8 cellular contexts compared by ENCODE assay signal in the genomic region with DNA sequence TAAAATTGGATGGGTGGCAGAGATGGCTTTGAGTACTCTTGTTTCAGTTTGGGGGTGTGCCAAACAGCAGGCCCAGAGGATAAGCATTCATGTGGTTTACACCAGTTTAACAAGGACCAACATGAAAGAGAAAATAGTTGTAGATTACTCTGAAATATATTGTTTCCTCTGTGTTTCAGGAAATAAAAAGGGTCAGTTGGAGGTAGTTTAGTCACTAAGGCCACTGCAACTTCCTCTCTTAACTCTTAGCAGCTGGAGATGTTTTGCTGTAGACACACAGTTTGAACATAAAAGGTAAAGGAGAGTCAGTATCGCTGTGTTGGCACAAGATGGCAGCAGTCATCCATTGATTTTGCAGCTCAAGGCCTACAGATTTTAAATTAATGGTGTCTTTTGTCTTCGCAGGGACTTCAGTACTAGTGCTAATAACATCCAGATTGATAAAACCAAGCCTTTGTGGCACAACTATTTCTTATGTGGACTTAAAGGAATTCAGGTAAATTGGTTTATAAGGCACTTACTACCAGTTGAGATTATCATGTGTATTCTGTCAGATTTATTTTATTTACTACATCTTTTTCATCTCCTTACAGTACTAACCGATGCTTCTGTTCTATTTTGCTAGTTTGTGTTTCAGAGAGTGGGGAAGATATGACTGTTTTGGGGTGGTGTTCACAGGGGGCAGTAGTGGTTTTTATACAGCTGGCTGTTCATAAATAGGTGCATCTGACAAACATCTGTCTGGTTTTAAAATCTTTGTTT.
DNase-seq lines count a peak whose midpoint lies in the region; ATAC-seq, FAIRE-seq and TF ChIP-seq lines count a peak whose summit lies in the region.

No MANE protein-coding gene starts in this region.

- no peak overlapping the region for H3K4me3 ChIP-seq in endothelial cell of umbilical vein (replicated peaks in 1 of 3; ENCODE audit: insufficient read depth in 1 of 3, low read depth in 1 of 3, low read length in 3 of 3)
- H3K4me3 ChIP-seq in muscle layer of colon (ENCODE audit: low read depth in 1 of 2, low read length in 2 of 2), result no peak overlapping the region
- H3K4me3 ChIP-seq in suprapubic skin, result no peak overlapping the region

- POLR2A ChIA-PET in endothelial cell of umbilical vein (lab: Charles Lee), result no interaction called here

- no peaks in the 10 kb centered on the region for H3K9me1 ChIP-seq in endothelial cell of umbilical vein (replicated peaks; ENCODE audit: control insufficient read depth, extremely low read depth, insufficient read depth, low read length)

- no TSS peak for BruUV-seq in endothelial cell of umbilical vein (replicated peaks; lab: Mats Ljungman, UMichigan)

- H3K36me3 ChIP-seq in endothelial cell of umbilical vein (ENCODE audit: control insufficient read depth in 2 of 2, extremely low read depth in 1 of 2, insufficient read depth in 2 of 2, low read length in 2 of 2), result peaks cover 0 to 3% of the 10 kb centered on the region in 2 experiments
- no peaks in the 10 kb centered on the region for H3K36me3 ChIP-seq in muscle layer of colon (ENCODE audit: insufficient read depth, low read length)
- H3K36me3 ChIP-seq in suprapubic skin, result peaks cover 14% of the 10 kb centered on the region

- no peaks in the 10 kb centered on the region for H3K27me3 ChIP-seq in endothelial cell of umbilical vein (ENCODE audit: control insufficient read depth in 2 of 2, insufficient read depth in 2 of 2, low read length in 2 of 2)
- no peaks in the 10 kb centered on the region for H3K27me3 ChIP-seq in muscle layer of colon (ENCODE audit: control insufficient read depth in 1 of 2, insufficient read depth in 2 of 2, low read length in 2 of 2)
- no peaks in the 10 kb centered on the region for H3K27me3 ChIP-seq in suprapubic skin

- dilution Hi-C loops in endothelial cell of umbilical vein (cut with MboI; ENCODE audit: extremely low pct_ligation_motif_present, low sequenced_read_pairs), result no loop called here

- peak; percentile 82 for TF ChIP-seq CTCF in C4-2B (conservative IDR thresholded peaks at IDR 0.05)
- TF ChIP-seq CTCF in endothelial cell of umbilical vein (IDR thresholded peaks at IDR 0.05; ENCODE audit: extremely low read depth in 1 of 2, insufficient read depth in 1 of 2, low read depth in 1 of 2, low read length in 2 of 2), result peak; percentile 63 to 67
- TF ChIP-seq CTCF in suprapubic skin (IDR thresholded peaks at IDR 0.05), result peak; percentile 59 to 66

- no peak overlapping the region for H2AFZ ChIP-seq in endothelial cell of umbilical vein (ENCODE audit: low read depth, low read length)

- DNase-seq in NCI-H460 (ENCODE audit: extremely low read depth, low read depth) (peak; percentile 80), endothelial cell of umbilical vein (ENCODE audit: low read depth, low spot score) (peak; percentile 92), suprapubic skin (ENCODE audit: low spot score in 2 of 2) (no peak)
- DNase-seq in activated CD4-positive, alpha-beta T cell treated with anti-CD3 and anti-CD28 coated beads for 48 hours, result peak; percentile 47

- H4K20me1 ChIP-seq in endothelial cell of umbilical vein (replicated peaks; ENCODE audit: control insufficient read depth, extremely low read depth, insufficient read depth, low read length), result peaks cover 1% of the 10 kb centered on the region

- WGBS in suprapubic skin, result 39% methylated on average over 3 of the region's 3 CpGs

- H3K27ac ChIP-seq in C4-2B (no peak overlapping the region), endothelial cell of umbilical vein (ENCODE audit: insufficient read depth, low read depth, low read length) (no peak overlapping the region), muscle layer of colon (ENCODE audit: low read depth, low read length) (peak overlapping the region; percentile 8), suprapubic skin (no peak overlapping the region)

- CTCF ChIA-PET in endothelial cell of umbilical vein (lab: Charles Lee), result interaction anchor here (0.6 to 6.4 kb wide), 47 partner anchors 9 to 1672 kb away, joined by 3 to 282 read pairs (median 4); partner anchors contain the start of genes COPS2, EID1, FGF7 and GALK2

- TF ChIP-seq POLR2A in endothelial cell of umbilical vein (IDR thresholded peaks at IDR 0.05; ENCODE audit: low read depth, low read length) (no peak), suprapubic skin (IDR thresholded peaks at IDR 0.05) (no peak)

- ATAC-seq in GM18867 (IDR thresholded peaks at IDR 0.05; ENCODE audit: unreplicated experiment) (peak; percentile 92), HG03097 (IDR thresholded peaks at IDR 0.05; ENCODE audit: low FRiP score, unreplicated experiment) (peak; percentile 88)

- H3K4me1 ChIP-seq in endothelial cell of umbilical vein (ENCODE audit: control insufficient read depth, extremely low read depth, insufficient read depth, low read length) (peaks cover 7% of the 10 kb centered on the region), muscle layer of colon (ENCODE audit: insufficient read depth, low read length) (peaks cover 46% of the 10 kb centered on the region), suprapubic skin (peaks cover 16% of the 10 kb centered on the region)

- no peaks in the 10 kb centered on the region for H3K79me2 ChIP-seq in endothelial cell of umbilical vein (ENCODE audit: control insufficient read depth, insufficient read depth, low read length)

- H3K9ac ChIP-seq in endothelial cell of umbilical vein (replicated peaks; ENCODE audit: extremely low read depth, insufficient read depth, low read length) (no peak overlapping the region), muscle layer of colon (ENCODE audit: low read length) (no peak overlapping the region)

- intact Hi-C loops in endothelial cell of umbilical vein (cut with micrococcal nuclease), result loop anchor here (1.0 to 10.0 kb wide), 7 partner anchors 187 to 910 kb away; partner anchors contain the start of genes DTWD1 and FAM227B

- peak overlapping the region; percentile 53 for H3K4me2 ChIP-seq in endothelial cell of umbilical vein (ENCODE audit: insufficient read depth, low read length)

- TF ChIP-seq EP300 in suprapubic skin (IDR thresholded peaks at IDR 0.05), result no peak

- H3K9me3 ChIP-seq in endothelial cell of umbilical vein (replicated peaks; ENCODE audit: control insufficient read depth, insufficient read depth, low read length), result no peaks in the 10 kb centered on the region
- no peaks in the 10 kb centered on the region for H3K9me3 ChIP-seq in muscle layer of colon (ENCODE audit: low read length)
- no peaks in the 10 kb centered on the region for H3K9me3 ChIP-seq in suprapubic skin

- FAIRE-seq in endothelial cell of umbilical vein (lab: Jason Lieb, UNC), result peak; percentile 95

TF ChIP-seq in endothelial cell of umbilical vein, 7 proteins besides CTCF, POLR2A, EP300 and RAD21:
- TF ChIP-seq MYC (IDR thresholded peaks at IDR 0.05; ENCODE audit: low read depth, low read length) (no peak), POLR2AphosphoS5 (IDR thresholded peaks at IDR 0.05; ENCODE audit: insufficient read depth, low read depth, low read length) (peak; percentile 73), EZH2 (IDR thresholded peaks at IDR 0.05; ENCODE audit: borderline replicate concordance, low read depth, low read length, severe bottlenecking) (no peak), JUN (IDR thresholded peaks at IDR 0.05; ENCODE audit: borderline replicate concordance, insufficient read depth, insufficient read length, low read depth) (peak; percentile 37), MAX (IDR thresholded peaks at IDR 0.05; ENCODE audit: insufficient read depth, insufficient read length) (no peak), GATA2 (IDR thresholded peaks at IDR 0.05; ENCODE audit: insufficient read depth, insufficient read length, low read depth, low read length) (peak; percentile 49), FOS (IDR thresholded peaks at IDR 0.05; ENCODE audit: borderline replicate concordance, insufficient read depth, low read length) (peak; percentile 50)

Comparison
In these comparisons a context has a peak if more than half of its experiments do, and no peak if none do; other contexts are left out.
1. DNase-seq: peak in NCI-H460 (single experiment), activated CD4-positive, alpha-beta T cell treated with anti-CD3 and anti-CD28 coated beads for 48 hours (single experiment) and endothelial cell of umbilical vein (single experiment); none in suprapubic skin (0 of 2).
2. Peak in every context shown above with its lines, with median percentiles within 50 percentile points of each other: CTCF ChIP-seq.